ENCODE assay signal across 8 cellular contexts in genomic region chr9:70257991-70258691, GRCh38. TPM values are rescaled to one million over a fixed set of nuclear protein-coding genes. Genes with fewer than 3 reads are reported as not detected.
DNase-seq lines count a peak whose midpoint lies in the region; ATAC-seq, FAIRE-seq and TF ChIP-seq lines count a peak whose summit lies in the region.

No MANE protein-coding gene starts in this region.

- H3K4me1 ChIP-seq in NT2/D1 (ENCODE audit: insufficient read depth, insufficient read length) (no peaks in the 10 kb centered on the region), astrocyte (ENCODE audit: insufficient read depth, low read length) (peaks cover 40% of the 10 kb centered on the region), hepatocyte (ENCODE audit: insufficient read depth) (peaks cover 43% of the 10 kb centered on the region), psoas muscle (peaks cover 43% of the 10 kb centered on the region)

- H3K27me3 Mint-ChIP-seq in astrocyte (ENCODE audit: low read depth, unreplicated experiment): no peaks in the 10 kb centered on the region

- H3K36me3 ChIP-seq in NT2/D1 (ENCODE audit: insufficient read depth, insufficient read length, low read length): peaks cover 31% of the 10 kb centered on the region
- H3K36me3 ChIP-seq in astrocyte (ENCODE audit: insufficient read depth, low read length): peaks cover 13% of the 10 kb centered on the region
- no peaks in the 10 kb centered on the region for H3K36me3 ChIP-seq in hepatocyte (replicated peaks; ENCODE audit: insufficient read depth, low read depth)
- H3K36me3 ChIP-seq in psoas muscle (ENCODE audit: insufficient read depth in 1 of 2, low read depth in 1 of 2): no peaks in the 10 kb centered on the region

- FAIRE-seq in astrocyte (lab: Jason Lieb, UNC): peak; percentile 17

- H3K9me3 ChIP-seq in NT2/D1 (ENCODE audit: insufficient read depth, low read length) (no peaks in the 10 kb centered on the region), astrocyte (ENCODE audit: insufficient read depth, low read depth, low read length) (no peaks in the 10 kb centered on the region), hepatocyte (ENCODE audit: low read depth) (no peaks in the 10 kb centered on the region), psoas muscle (no peaks in the 10 kb centered on the region)

- intact Hi-C loops in psoas muscle (cut with DNase I): loop anchor here in 1 of 2 donors (10.0 kb wide), 1 partner anchor 493 kb away; the partner anchor contains the start of gene PTAR1

- TF ChIP-seq CTCF in astrocyte (IDR thresholded peaks at IDR 0.05; ENCODE audit: insufficient read depth, low read depth, low read length): no peak
- TF ChIP-seq CTCF in hepatocyte (IDR thresholded peaks at IDR 0.05; ENCODE audit: poor library complexity): no peak
- TF ChIP-seq CTCF in psoas muscle (IDR thresholded peaks at IDR 0.05): no peak

- peaks cover 51% of the 10 kb centered on the region for H3K4me1 Mint-ChIP-seq in astrocyte (ENCODE audit: low read depth, unreplicated experiment)

- peak overlapping the region; percentile 94 for H3K4me2 ChIP-seq in astrocyte (ENCODE audit: low read length)
- peak overlapping the region; percentile 80 for H3K4me2 ChIP-seq in hepatocyte

- ATAC-seq in GM19397 (IDR thresholded peaks at IDR 0.05; ENCODE audit: unreplicated experiment) (peak; percentile 48), HG03432 (IDR thresholded peaks at IDR 0.05; ENCODE audit: unreplicated experiment) (peak; percentile 52), psoas muscle (peak; percentile 58 to 65 (median 59))

- DNase-seq in DMS53 treated with DMSO at 0.1 percent for 48 hours (lab: John Stamatoyannopoulos, UW; ENCODE audit: unreplicated experiment): peak; percentile 33
- DNase-seq in NT2/D1 (ENCODE audit: low read depth, low spot score): peak; percentile 15
- DNase-seq in astrocyte (ENCODE audit: low read depth): peak; percentile 57
- DNase-seq in hepatocyte (ENCODE audit: low spot score): peak; percentile 50
- no peak for DNase-seq in psoas muscle
- no peak for DNase-seq in GDM1 (lab: John Stamatoyannopoulos, UW)

- 12% methylated on average over 27 of the region's 27 CpGs for WGBS in hepatocyte (ENCODE audit: low lambda C conversion rate, missing lambda C conversion rate)
- WGBS in psoas muscle, 3 donors: 3 to 6% (median 3%) methylated on average over 26 to 27 of the region's 27 CpGs

- H3K4me3 Mint-ChIP-seq in astrocyte (ENCODE audit: unreplicated experiment): peak overlapping the region; percentile 88

- peak overlapping the region; percentile 89 for H3K4me3 ChIP-seq in NT2/D1 (ENCODE audit: insufficient read length, low read depth)
- H3K4me3 ChIP-seq in astrocyte (ENCODE audit: insufficient read depth, low read depth, low read length): peak overlapping the region; percentile 65
- H3K4me3 ChIP-seq in hepatocyte: peak overlapping the region; percentile 11
- H3K4me3 ChIP-seq in psoas muscle: peak overlapping the region; percentile 78

- H3K27ac ChIP-seq in astrocyte (ENCODE audit: low read depth, low read length) (peak overlapping the region; percentile 97), hepatocyte (peak overlapping the region; percentile 96), psoas muscle (peak overlapping the region; percentile 98)

- peaks cover 1% of the 10 kb centered on the region for H3K9me3 Mint-ChIP-seq in astrocyte (ENCODE audit: unreplicated experiment)

- peak overlapping the region; percentile 99 for H3K27ac Mint-ChIP-seq in astrocyte (ENCODE audit: unreplicated experiment)

- H3K27me3 ChIP-seq in NT2/D1 (ENCODE audit: insufficient read depth, insufficient read length) (no peaks in the 10 kb centered on the region), astrocyte (ENCODE audit: insufficient read depth, low read length) (no peaks in the 10 kb centered on the region), hepatocyte (no peaks in the 10 kb centered on the region), psoas muscle (ENCODE audit: insufficient read depth in 3 of 3, low read length in 2 of 3) (no peaks in the 10 kb centered on the region)

- H3K79me2 ChIP-seq in astrocyte (ENCODE audit: insufficient read depth, low read length) (peaks cover 65% of the 10 kb centered on the region), hepatocyte (peaks cover 60% of the 10 kb centered on the region)

- H3K9ac ChIP-seq in NT2/D1 (ENCODE audit: insufficient read length, low read depth) (peak overlapping the region; percentile 92), astrocyte (ENCODE audit: low read length) (peak overlapping the region; percentile 99)

- H3K36me3 Mint-ChIP-seq in astrocyte (ENCODE audit: low read depth, unreplicated experiment): peaks cover 11% of the 10 kb centered on the region

- no peaks in the 10 kb centered on the region for H3K9me2 ChIP-seq in hepatocyte (replicated peaks; ENCODE audit: insufficient read depth)

- H2AFZ ChIP-seq in astrocyte (ENCODE audit: low read depth, low read length) (peak overlapping the region; percentile 65), hepatocyte (peak overlapping the region; percentile 68)

- H4K20me1 ChIP-seq in astrocyte (ENCODE audit: insufficient read depth, low read length): peaks cover 41% of the 10 kb centered on the region
- peaks cover 23% of the 10 kb centered on the region for H4K20me1 ChIP-seq in hepatocyte (ENCODE audit: insufficient read depth, poor library complexity, severe bottlenecking)

RNA-seq across cellular contexts. Expression of gene SMC5, which starts 0.6 kb away (rescaled TPM):
- total RNA-seq in astrocyte (26.8 and 27.4 TPM in 2 replicates), hepatocyte (30.7 and 31.9 TPM in 2 replicates), psoas muscle (10 to 100 TPM; 18.1 to 21.0 (median 19.9) TPM)
- polyA plus RNA-seq in hepatocyte (14.5 and 14.9 TPM in 2 replicates), psoas muscle (10 to 100 TPM in 2 of 3 donors, 1 to 10 TPM in 1; 5.5 to 16.4 (median 11.4) TPM)

Comparison
In these comparisons a context has a peak if more than half of its experiments do, and no peak if none do; other contexts are left out.
1. DNase-seq: peak in DMS53 treated with DMSO at 0.1 percent for 48 hours (single experiment), NT2/D1 (single experiment), astrocyte (single experiment) and hepatocyte (single experiment); none in psoas muscle (0 of 2) and GDM1 (single experiment).
2. H3K4me3 ChIP-seq: peak in every context shown above with its lines; median percentile 89 in NT2/D1; 78 in psoas muscle; 65 in astrocyte; 11 in hepatocyte.
3. Peak in every context shown above with its lines, with median percentiles within 50 percentile points of each other: ATAC-seq and H3K27ac ChIP-seq.